In genomic region chr15:42133356-42133755, GRCh38 we compare ENCODE assay signal across 19 cellular contexts. TPM values are rescaled to one million over a fixed set of nuclear protein-coding genes. Genes with fewer than 3 reads are reported as not detected.
"Had no signal": no experiment of that assay in that cellular context is flagged by ENCODE, and none has a peak within 500 bp of the region (broad histone marks: within the 10 kb centered on the region; RNA-seq: fewer than 3 reads in every experiment).

No MANE protein-coding gene starts in this region.

- H3K36me3 Mint-ChIP-seq: activated naive CD8-positive, alpha-beta T cell treated with anti-CD3 and anti-CD28 coated beads for 36 hours had no signal

- H3K4me2 ChIP-seq: KMS-11, SK-N-SH had no signal

- DNase-seq: amniotic stem cell; brain microvascular endothelial cell; central memory CD4-positive, alpha-beta T cell; NCI-H2029 treated with DMSO at 0.1 percent for 48 hours; NCI-H2107; NCI-H524 treated with DMSO at 0.1 percent for 48 hours had no signal

- H3K4me3 Mint-ChIP-seq: activated CD4-positive, alpha-beta T cell treated with anti-CD3 and anti-CD28 coated beads, Interleukin-2, amount 10 ng/mL, durations not matched to agents 24 days and 14 days; activated naive CD8-positive, alpha-beta T cell treated with anti-CD3 and anti-CD28 coated beads for 36 hours; activated T-cell treated with anti-CD3 and anti-CD28 coated beads, Interleukin-2, amount 50 U/mL, for 72 hours; activated T-helper 17 cell treated with anti-CD3 and anti-CD28 coated beads, Interleukin-2, amount 50 U/mL, for 72 hours; T-helper 1 cell treated with Interleukin-12 subunit alpha and Interleukin-12 subunit beta and Interleukin-4 antibody, amounts not matched to agents 30 μg/mL and 1 μg/mL, for 36 hours; T-helper 2 cell treated with Interferon-gamma antibody and Interleukin-4, amounts not matched to agents 5 μg/mL and 100 μg/mL, for 36 hours had no signal

- H3K4me3 ChIP-seq: SJSA1 had no signal

- H3K9me3 ChIP-seq: SJSA1, SK-N-SH had no signal

- H3K27ac ChIP-seq: brain microvascular endothelial cell, KMS-11, SJSA1 had no signal

- H3K9me2 ChIP-seq: SK-N-SH had no signal

- H3K27ac Mint-ChIP-seq: activated CD4-positive, alpha-beta T cell treated with anti-CD3 and anti-CD28 coated beads, Interleukin-2, amount 10 ng/mL, durations not matched to agents 24 days and 14 days; activated naive CD8-positive, alpha-beta T cell treated with anti-CD3 and anti-CD28 coated beads for 36 hours; activated T-cell treated with anti-CD3 and anti-CD28 coated beads, Interleukin-2, amount 50 U/mL, for 72 hours; activated T-helper 17 cell treated with anti-CD3 and anti-CD28 coated beads, Interleukin-2, amount 50 U/mL, for 72 hours; T-helper 1 cell treated with Interleukin-12 subunit alpha and Interleukin-12 subunit beta and Interleukin-4 antibody, amounts not matched to agents 30 μg/mL and 1 μg/mL, for 36 hours; T-helper 2 cell treated with Interferon-gamma antibody and Interleukin-4, amounts not matched to agents 5 μg/mL and 100 μg/mL, for 36 hours had no signal

- H3K36me3 ChIP-seq: brain microvascular endothelial cell, SJSA1 had no signal

- H3K9ac ChIP-seq: KMS-11, SK-N-SH had no signal

- H3K9me3 Mint-ChIP-seq: activated CD4-positive, alpha-beta T cell treated with anti-CD3 and anti-CD28 coated beads, Interleukin-2, amount 10 ng/mL, durations not matched to agents 24 days and 14 days; activated naive CD8-positive, alpha-beta T cell treated with anti-CD3 and anti-CD28 coated beads for 36 hours; activated T-cell treated with anti-CD3 and anti-CD28 coated beads, Interleukin-2, amount 50 U/mL, for 72 hours; activated T-helper 17 cell treated with anti-CD3 and anti-CD28 coated beads, Interleukin-2, amount 50 U/mL, for 72 hours; T-helper 1 cell treated with Interleukin-12 subunit alpha and Interleukin-12 subunit beta and Interleukin-4 antibody, amounts not matched to agents 30 μg/mL and 1 μg/mL, for 36 hours; T-helper 2 cell treated with Interferon-gamma antibody and Interleukin-4, amounts not matched to agents 5 μg/mL and 100 μg/mL, for 36 hours had no signal

RNA-seq across cellular contexts. Expression of gene PLA2G4F, which starts 23.1 kb away (rescaled TPM):
- total RNA-seq: activated CD4-positive, alpha-beta T cell treated with anti-CD3 and anti-CD28 coated beads, Interleukin-2, amount 10 ng/mL, durations not matched to agents 24 days and 14 days; activated naive CD8-positive, alpha-beta T cell treated with anti-CD3 and anti-CD28 coated beads for 36 hours; activated T-helper 17 cell treated with anti-CD3 and anti-CD28 coated beads, Interleukin-2, amount 50 U/mL, for 72 hours; aorta; LHCN-M2; NCI-H460; RPMI7951; SJSA1 had no signal
- polyA plus RNA-seq: SK-N-SH had no signal

RNA-seq across cellular contexts. Expression of gene PLA2G4D, which starts 39.0 kb away (rescaled TPM):
- total RNA-seq: activated CD4-positive, alpha-beta T cell treated with anti-CD3 and anti-CD28 coated beads, Interleukin-2, amount 10 ng/mL, durations not matched to agents 24 days and 14 days; activated naive CD8-positive, alpha-beta T cell treated with anti-CD3 and anti-CD28 coated beads for 36 hours; activated T-cell treated with anti-CD3 and anti-CD28 coated beads, Interleukin-2, amount 50 U/mL, for 72 hours; aorta; LHCN-M2; NCI-H460; RPMI7951; SJSA1 had no signal
- polyA plus RNA-seq: aorta, SK-N-SH had no signal
